8 cellular contexts compared by ENCODE assay signal in the genomic region with DNA sequence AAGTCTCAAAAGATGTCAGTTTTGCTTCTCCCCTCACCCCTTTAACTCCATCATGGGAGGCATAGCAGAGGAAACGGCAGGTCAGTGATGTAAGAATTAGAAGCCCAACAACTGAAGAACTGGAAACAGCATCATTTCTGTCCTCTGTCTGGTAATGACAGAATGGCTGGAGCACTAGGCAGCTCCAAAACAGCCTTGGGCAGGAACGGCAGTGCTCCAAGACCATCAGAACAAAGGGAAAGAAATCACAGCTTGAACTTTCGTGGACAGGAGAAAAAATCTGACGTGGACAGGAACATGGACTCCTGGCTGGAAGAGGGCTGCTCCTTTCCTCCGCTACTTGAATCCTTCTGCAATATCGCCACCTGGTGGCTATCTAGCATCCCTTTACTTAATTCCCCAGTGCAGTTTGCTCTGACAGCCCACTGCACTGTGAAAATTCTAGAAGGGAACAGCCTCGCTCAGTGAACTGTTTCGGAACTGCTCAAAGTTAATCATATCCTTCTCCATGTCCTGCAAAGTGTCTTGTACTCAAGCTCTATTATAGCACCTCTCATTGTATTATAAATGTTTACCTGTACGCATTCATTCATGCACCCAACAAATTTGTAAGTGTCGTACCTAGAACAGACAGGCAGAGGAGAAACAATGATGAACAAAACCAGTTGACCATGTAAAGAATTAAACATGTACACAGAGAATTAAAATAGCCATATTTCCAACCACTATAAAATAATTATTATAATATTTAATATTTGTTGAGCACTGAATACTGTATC. TPM values are rescaled to one million over a fixed set of nuclear protein-coding genes. Genes with fewer than 3 reads are reported as not detected.
A peak's percentile ranks its signal among the peaks of the same experiment; 100 is the strongest.
DNase-seq lines count a peak whose midpoint lies in the region; ATAC-seq, FAIRE-seq and TF ChIP-seq lines count a peak whose summit lies in the region.

No MANE protein-coding gene starts in this region.

- TF ChIP-seq CTCF in A549 (IDR thresholded peaks at IDR 0.05) (peak; percentile 70), brain microvascular endothelial cell (IDR thresholded peaks at IDR 0.05; ENCODE audit: low read depth, low read length, missing control alignments) (peak; percentile 81)

- POLR2A ChIA-PET in A549 (lab: Yijun Ruan, JAX): no interaction called here

- H3K27ac ChIP-seq in A549 (peak overlapping the region; percentile 59 to 73; a peak in 4 of 6 replicates), brain microvascular endothelial cell (peak overlapping the region; percentile 51), iPS-18a (ENCODE audit: low read length) (no peak overlapping the region)

- peak; percentile 62 to 66 for TF ChIP-seq RAD21 in A549 (conservative IDR thresholded peaks at IDR 0.05 in 1 of 2, IDR thresholded peaks at IDR 0.05 in 1 of 2)

- ATAC-seq in A549: peak; percentile 99
- peak; percentile 86 for ATAC-seq in GM18499 (IDR thresholded peaks at IDR 0.05; ENCODE audit: insufficient read depth, unreplicated experiment)
- ATAC-seq in HG02885 (IDR thresholded peaks at IDR 0.05; ENCODE audit: poor library complexity, unreplicated experiment): peak; percentile 90

- peak overlapping the region; percentile 87 for H3K4me2 ChIP-seq in A549
- H3K4me2 ChIP-seq in skeletal muscle satellite cell (ENCODE audit: low read length): peak overlapping the region; percentile 77

- WGBS in A549 (ENCODE audit: missing lambda C conversion rate): 21% methylated on average over 10 of the region's 10 CpGs

- no peaks in the 10 kb centered on the region for H3K9me3 ChIP-seq in A549
- no peaks in the 10 kb centered on the region for H3K9me3 ChIP-seq in iPS-18a (ENCODE audit: control insufficient read depth, low read depth, low read length)
- no peaks in the 10 kb centered on the region for H3K9me3 ChIP-seq in skeletal muscle satellite cell (replicated peaks; ENCODE audit: low read length)

- H3K27me3 ChIP-seq in brain microvascular endothelial cell (replicated peaks) (no peaks in the 10 kb centered on the region), iPS-18a (ENCODE audit: control insufficient read depth, insufficient read depth, low read length) (no peaks in the 10 kb centered on the region), skeletal muscle satellite cell (ENCODE audit: control insufficient read depth, insufficient read depth, low read length) (peaks cover 7% of the 10 kb centered on the region)

- no peak for TF ChIP-seq EP300 in A549 (IDR thresholded peaks at IDR 0.05)

- H3K9ac ChIP-seq in iPS-18a (ENCODE audit: low read length): no peak overlapping the region
- peak overlapping the region; percentile 65 for H3K9ac ChIP-seq in skeletal muscle satellite cell (ENCODE audit: low read depth, low read length)

- in situ Hi-C loops in brain microvascular endothelial cell (cut with HindIII; ENCODE audit: low pct_ligation_motif_present, low sequenced_read_pairs): no loop called here

- H3K36me3 ChIP-seq in brain microvascular endothelial cell (replicated peaks) (no peaks in the 10 kb centered on the region), iPS-18a (ENCODE audit: control insufficient read depth, low read depth, low read length) (no peaks in the 10 kb centered on the region), skeletal muscle satellite cell (ENCODE audit: insufficient read depth, low read length) (no peaks in the 10 kb centered on the region)

- CTCF ChIA-PET in A549 (lab: Yijun Ruan, JAX): interaction anchor here (0.7 to 2.6 kb wide), 17 partner anchors 11 to 612 kb away, joined by 3 to 18 read pairs (median 3); a partner anchor contains a TSS

- peak; percentile 97 for FAIRE-seq in A549 (lab: Jason Lieb, UNC)

- H3K4me1 ChIP-seq in A549 (no peaks in the 10 kb centered on the region), iPS-18a (ENCODE audit: control insufficient read depth, low read depth, low read length) (no peaks in the 10 kb centered on the region), skeletal muscle satellite cell (ENCODE audit: control insufficient read depth, insufficient read depth, low read length) (no peaks in the 10 kb centered on the region)

- no peak for TF ChIP-seq POLR2A in A549 (IDR thresholded peaks at IDR 0.05; ENCODE audit: low read length)

- DNase-seq in A549 (ENCODE audit: low read depth in 1 of 2, low spot score in 1 of 2) (peak; percentile 70 to 87), NCI-H1694 treated with DMSO at 0.1 percent for 48 hours (lab: John Stamatoyannopoulos, UW) (peak; percentile 80), T1000 (lab: John Stamatoyannopoulos, UW) (peak; percentile 49), brain microvascular endothelial cell (peak; percentile 73)

- H3K4me3 ChIP-seq in A549 (peak overlapping the region; percentile 50), brain microvascular endothelial cell (ENCODE audit: low read depth, low read length) (peak overlapping the region; percentile 51), iPS-18a (ENCODE audit: low read length) (peak overlapping the region; percentile 34), skeletal muscle satellite cell (ENCODE audit: low read length) (peak overlapping the region; percentile 60)

TF ChIP-seq in A549, 52 proteins besides CTCF, POLR2A, EP300 and RAD21:
- TF ChIP-seq SMC3 (IDR thresholded peaks at IDR 0.05): peak; percentile 62
- TF ChIP-seq ZFP36 (IDR thresholded peaks at IDR 0.05; ENCODE audit: borderline replicate concordance, partially characterized antibody): no peak

RNA-seq across cellular contexts. Expression of a gene that starts 20.4 kb away (rescaled TPM):
- polyA plus RNA-seq in A549 (2011; rRNA removed): 3.3 and 5.0 TPM in 2 replicates
- polyA plus RNA-seq in A549 (2012; cell fraction: cytosol; rRNA removed): 3.9 and 4.3 TPM in 2 replicates
- polyA plus RNA-seq in A549 (2012; cell fraction: nucleus; rRNA removed): 2.1 and 2.2 TPM in 2 replicates
- polyA plus RNA-seq in A549 (2017; fragmentation: RNase III; extraction: RNeasy Plus Mini Kit Qiagen cat#74134 plus additional on column Dnase treatment): 4.6 to 5.5 TPM (median 4.9 TPM) in 3 replicates
- polyA minus RNA-seq in A549 (2011; rRNA and poly(A)+ RNA removed): 3.0 and 5.0 TPM in 2 replicates
- total RNA-seq in skeletal muscle satellite cell (2012; rRNA removed): 5.2 and 7.6 TPM in 2 replicates

RNA-seq across cellular contexts. Expression of a gene that starts 24.1 kb away (rescaled TPM):
- polyA plus RNA-seq in A549 (2011; rRNA removed) (0.26 and 0.35 TPM in 2 replicates), A549 (2017; fragmentation: RNase III; extraction: RNeasy Plus Mini Kit Qiagen cat#74134 plus additional on column Dnase treatment) (0.14 to 0.22 TPM (median 0.19 TPM) in 3 replicates)
- 0.16 and 0.17 TPM in 2 replicates for polyA plus RNA-seq in A549 (2012; cell fraction: cytosol; rRNA removed)
- 0.05 and 0.19 TPM in 2 replicates for polyA plus RNA-seq in A549 (2012; cell fraction: nucleus; rRNA removed)
- not detected in 2 replicates for polyA minus RNA-seq in A549 (2011; rRNA and poly(A)+ RNA removed)
- under 0.01 TPM in 1 of 2 replicates, not detected in the other for total RNA-seq in skeletal muscle satellite cell (2012; rRNA removed)

RNA-seq across cellular contexts. Expression of a gene that starts 29.8 kb away (rescaled TPM):
- 16.6 and 20.1 TPM in 2 replicates for polyA plus RNA-seq in A549 (2011; rRNA removed)
- 2.7 and 3.6 TPM in 2 replicates for polyA plus RNA-seq in A549 (2012; cell fraction: cytosol; rRNA removed)
- 1.6 and 3.0 TPM in 2 replicates for polyA plus RNA-seq in A549 (2012; cell fraction: nucleus; rRNA removed)
- polyA plus RNA-seq in A549 (2017; fragmentation: RNase III; extraction: RNeasy Plus Mini Kit Qiagen cat#74134 plus additional on column Dnase treatment): 24.2 to 26.4 TPM (median 25.8 TPM) in 3 replicates
- polyA minus RNA-seq in A549 (2011; rRNA and poly(A)+ RNA removed): 9.4 and 11.1 TPM in 2 replicates
- total RNA-seq in skeletal muscle satellite cell (2012; rRNA removed): 12.9 and 17.0 TPM in 2 replicates
